13 cellular contexts compared by ENCODE assay signal in genomic region chr6:20126102-20126752, GRCh38.
A peak's percentile ranks its signal among the peaks of the same experiment; 100 is the strongest.
DNase-seq lines count a peak whose midpoint lies in the region; ATAC-seq and TF ChIP-seq lines count a peak whose summit lies in the region.
"Had no signal": no experiment of that assay in that cellular context is flagged by ENCODE, and none has a peak within 500 bp of the region (broad histone marks: within the 10 kb centered on the region; RNA-seq: fewer than 3 reads in every experiment).

No MANE protein-coding gene starts in this region.

- no peaks in the 10 kb centered on the region for H3K9me2 ChIP-seq in SK-N-SH

- no peak for TF ChIP-seq EP300 in SK-N-SH (IDR thresholded peaks at IDR 0.05; ENCODE audit: borderline replicate concordance in 1 of 2, low read depth in 1 of 2, low read length in 1 of 2)
- no peak for TF ChIP-seq EP300 in transverse colon (IDR thresholded peaks at IDR 0.05; ENCODE audit: low read depth)

- 0 out of 2 replicates have a peak overlapping the region, but pooled peaks have one; percentile 39 for H2AFZ ChIP-seq in SK-N-SH (ENCODE audit: low read depth)

- POLR2A ChIA-PET in SK-N-SH (lab: Yijun Ruan, JAX) (no interaction called here), Panc1 (lab: Charles Lee) (no interaction called here)
- POLR2A ChIA-PET in CD8-positive, alpha-beta T cell (lab: Charles Lee) = interaction anchor here (1.7 kb wide), 1 partner anchor 86 kb away, joined by 4 read pairs; the partner anchor contains the start of gene MBOAT1

- CTCF ChIA-PET in SK-N-SH (lab: Yijun Ruan, JAX) (interaction anchor here (0.7 to 10.2 kb wide), 32 partner anchors 8 to 1529 kb away, joined by 3 to 123 read pairs (median 6); no protein-coding TSS in a partner anchor), Panc1 (lab: Charles Lee) (interaction anchor here (0.9 to 1.8 kb wide), 4 partner anchors 14 to 40 kb away, joined by 3 to 8 read pairs (median 4); no protein-coding TSS in a partner anchor)
- CTCF ChIA-PET in CD8-positive, alpha-beta T cell (lab: Charles Lee) = interaction anchor here (0.6 to 4.0 kb wide), 24 partner anchors 8 to 1530 kb away, joined by 3 to 21 read pairs (median 4); no protein-coding TSS in a partner anchor

- H3K36me3 ChIP-seq in SK-N-SH (replicated peaks in 1 of 2; ENCODE audit: control insufficient read depth in 1 of 2, insufficient read depth in 2 of 2, low read length in 1 of 2) (no peaks in the 10 kb centered on the region), Panc1 (ENCODE audit: control insufficient read depth, insufficient read depth, low read length) (no peaks in the 10 kb centered on the region), transverse colon (peaks cover 0 to 4% (median 0%) of the 10 kb centered on the region in 4 donors)
- no peaks in the 10 kb centered on the region for H3K36me3 ChIP-seq in CD8-positive, alpha-beta T cell (ENCODE audit: insufficient read depth, low read length)

- WGBS in SK-N-SH (ENCODE audit: low lambda C conversion rate) = 68% methylated on average over 3 of the region's 3 CpGs
- WGBS in transverse colon (ENCODE audit: low coverage in 1 of 2), 2 donors = 66 to 69% methylated on average over 3 of the region's 3 CpGs

- ATAC-seq in SK-N-SH treated with all-trans-retinoic acid at 6 μM for 48 hours (no peak), Panc1 (no peak)
- no peak for ATAC-seq in CD8-positive, alpha-beta T cell

- H3K27ac ChIP-seq in SK-N-SH (ENCODE audit: low read depth in 2 of 2, low read length in 1 of 2) = no peak overlapping the region
- no peak overlapping the region for H3K27ac ChIP-seq in Panc1 (ENCODE audit: low read length)
- H3K27ac ChIP-seq in transverse colon = peak overlapping the region; percentile 73 to 85 (median 81)
- no peak overlapping the region for H3K27ac ChIP-seq in CD8-positive, alpha-beta T cell (ENCODE audit: low read depth, low read length)

- in situ Hi-C loops in Panc1 (cut with HindIII; ENCODE audit: low pct_unique_long_range_greater_than_20kb, low sequenced_read_pairs) = no loop called here
- in situ Hi-C loops in transverse colon (cut with MboI; ENCODE audit: low pct_ligation_motif_present in 1 of 4, low pct_unique_long_range_greater_than_20kb in 1 of 4, low sequenced_read_pairs in 3 of 4) = no loop called here

- H3K4me1 ChIP-seq in SK-N-SH (ENCODE audit: control insufficient read depth in 1 of 2, insufficient read depth in 2 of 2, low read depth in 1 of 2, low read length in 1 of 2) = peaks cover 0 to 6% of the 10 kb centered on the region in 2 experiments; a peak in 2 of 4 replicates
- no peaks in the 10 kb centered on the region for H3K4me1 ChIP-seq in Panc1 (ENCODE audit: control insufficient read depth, insufficient read depth, low read length)
- peaks cover 5 to 37% (median 26%) of the 10 kb centered on the region in 4 donors for H3K4me1 ChIP-seq in transverse colon
- no peaks in the 10 kb centered on the region for H3K4me1 ChIP-seq in CD8-positive, alpha-beta T cell (ENCODE audit: insufficient read depth, low read length)

- no peaks in the 10 kb centered on the region for H3K27me3 ChIP-seq in SK-N-SH (ENCODE audit: insufficient read depth)
- H3K27me3 ChIP-seq in Panc1 (ENCODE audit: control insufficient read depth, insufficient read depth, low read length) = no peaks in the 10 kb centered on the region
- no peaks in the 10 kb centered on the region for H3K27me3 ChIP-seq in transverse colon
- no peaks in the 10 kb centered on the region for H3K27me3 ChIP-seq in CD8-positive, alpha-beta T cell (ENCODE audit: insufficient read depth, low read length)

- H3K9ac ChIP-seq in SK-N-SH = no peak overlapping the region

- H3K9me3 Mint-ChIP-seq in nephron = no peaks in the 10 kb centered on the region
- H3K9me3 Mint-ChIP-seq in CD8-positive, alpha-beta T cell = no peaks in the 10 kb centered on the region
- H3K9me3 Mint-ChIP-seq: activated B cell treated with CpG ODN at 0.5 μM for 24 hours; activated naive CD8-positive, alpha-beta T cell treated with anti-CD3 and anti-CD28 coated beads, Interleukin-2, amount 10 ng/mL, durations not matched to agents 7 days and 5 days; CD14-positive monocyte had no signal

- H3K4me1 Mint-ChIP-seq in nephron = peaks cover 54% of the 10 kb centered on the region
- peaks cover 3% of the 10 kb centered on the region for H3K4me1 Mint-ChIP-seq in CD8-positive, alpha-beta T cell (ENCODE audit: low read depth)
- H3K4me1 Mint-ChIP-seq: activated B cell treated with CpG ODN at 0.5 μM for 24 hours had no signal

- H3K4me2 ChIP-seq in SK-N-SH = no peak overlapping the region

- DNase-seq in SK-N-SH = no peak
- no peak for DNase-seq in Panc1 (ENCODE audit: low read depth, low spot score)
- no peak for DNase-seq in transverse colon
- no peak for DNase-seq in CD8-positive, alpha-beta T cell
- no peak for DNase-seq in activated CD4-positive, CD25-positive, alpha-beta regulatory T cell (lab: John Stamatoyannopoulos, UW)
- no peak for DNase-seq in anterior cingulate cortex (lab: John Stamatoyannopoulos, UW)

- peaks cover 33% of the 10 kb centered on the region for H3K36me3 Mint-ChIP-seq in nephron (ENCODE audit: low read depth)
- peaks cover 22% of the 10 kb centered on the region for H3K36me3 Mint-ChIP-seq in CD8-positive, alpha-beta T cell

- no peaks in the 10 kb centered on the region for H3F3A ChIP-seq in SK-N-SH (replicated peaks; ENCODE audit: insufficient read depth)

- no peaks in the 10 kb centered on the region for H4K20me1 ChIP-seq in SK-N-SH (ENCODE audit: insufficient read depth)

- no peaks in the 10 kb centered on the region for H3K79me2 ChIP-seq in SK-N-SH (ENCODE audit: insufficient read depth)

- peak overlapping the region; percentile 61 to 64 (median 62) for H3K27ac Mint-ChIP-seq in nephron
- no peak overlapping the region for H3K27ac Mint-ChIP-seq in CD8-positive, alpha-beta T cell
- H3K27ac Mint-ChIP-seq: activated B cell treated with CpG ODN at 0.5 μM for 24 hours; activated CD8-positive, alpha-beta T cell treated with anti-CD3 and anti-CD28 coated beads, Interleukin-2, amount 10 ng/mL, durations not matched to agents 7 days and 5 days; activated naive CD8-positive, alpha-beta T cell treated with anti-CD3 and anti-CD28 coated beads, Interleukin-2, amount 10 ng/mL, durations not matched to agents 7 days and 5 days had no signal

- BruUV-seq in Panc1 (replicated peaks; lab: Mats Ljungman, UMichigan) = no TSS peak

- no peak for TF ChIP-seq POLR2A in transverse colon (IDR thresholded peaks at IDR 0.05)

- H3K4me3 ChIP-seq in SK-N-SH (ENCODE audit: low read depth in 2 of 2, low read length in 1 of 2) (no peak overlapping the region), Panc1 (ENCODE audit: low read depth in 2 of 2, low read length in 2 of 2) (no peak overlapping the region), transverse colon (no peak overlapping the region)
- no peak overlapping the region for H3K4me3 ChIP-seq in CD8-positive, alpha-beta T cell (ENCODE audit: low read depth, low read length)
- H3K4me3 ChIP-seq: skin epidermis had no signal

- no peak for TF ChIP-seq RAD21 in SK-N-SH (IDR thresholded peaks at IDR 0.05; ENCODE audit: low read length)

- H3K9me3 ChIP-seq in SK-N-SH (no peaks in the 10 kb centered on the region), Panc1 (ENCODE audit: control insufficient read depth, insufficient read depth, low read depth, low read length) (no peaks in the 10 kb centered on the region), transverse colon (no peaks in the 10 kb centered on the region)
- H3K9me3 ChIP-seq in CD8-positive, alpha-beta T cell (ENCODE audit: low read length) = no peaks in the 10 kb centered on the region

- H3K27me3 Mint-ChIP-seq in nephron (ENCODE audit: low read depth) = no peaks in the 10 kb centered on the region
- no peaks in the 10 kb centered on the region for H3K27me3 Mint-ChIP-seq in CD8-positive, alpha-beta T cell (ENCODE audit: low read depth)
- H3K27me3 Mint-ChIP-seq: activated B cell treated with CpG ODN at 0.5 μM for 24 hours; activated naive CD8-positive, alpha-beta T cell treated with anti-CD3 and anti-CD28 coated beads, Interleukin-2, amount 10 ng/mL, durations not matched to agents 7 days and 5 days had no signal

- no peak overlapping the region for H3K4me3 Mint-ChIP-seq in nephron
- H3K4me3 Mint-ChIP-seq in CD8-positive, alpha-beta T cell = no peak overlapping the region
- H3K4me3 Mint-ChIP-seq: activated B cell treated with CpG ODN at 0.5 μM for 24 hours; activated CD8-positive, alpha-beta T cell treated with anti-CD3 and anti-CD28 coated beads, Interleukin-2, amount 10 ng/mL, durations not matched to agents 7 days and 5 days; activated naive CD8-positive, alpha-beta T cell treated with anti-CD3 and anti-CD28 coated beads, Interleukin-2, amount 10 ng/mL, durations not matched to agents 7 days and 5 days; CD14-positive monocyte had no signal

- intact Hi-C loops in Panc1 (cut with micrococcal nuclease; ENCODE audit: unreplicated experiment) (loop anchor here (1.0 kb wide), 1 partner anchor 34 kb away; no protein-coding TSS in a partner anchor), transverse colon (cut with DNase I; ENCODE audit: low total_unique reads) (loop anchor here (10.0 kb wide), 1 partner anchor 89 kb away; the partner anchor contains the start of gene MBOAT1)
- intact Hi-C loops in CD8-positive, alpha-beta T cell (cut with DNase I, micrococcal nuclease) = loop anchor here (2.0 to 5.0 kb wide), 3 partner anchors 86 to 1801 kb away; partner anchors contain the start of gene MBOAT1 (in 1 of the 2)

- TF ChIP-seq CTCF in SK-N-SH (IDR thresholded peaks at IDR 0.05) = no peak
- 0 out of 2 replicates have a peak, but pooled peaks have one; percentile 18 for TF ChIP-seq CTCF in Panc1 (IDR thresholded peaks at IDR 0.05)
- TF ChIP-seq CTCF in nephron (IDR thresholded peaks at IDR 0.05; ENCODE audit: unreplicated experiment in 3 of 3) = no peak
- no peak for TF ChIP-seq CTCF in transverse colon (IDR thresholded peaks at IDR 0.05)
- TF ChIP-seq CTCF in CD8-positive, alpha-beta T cell (IDR thresholded peaks at IDR 0.05) = no peak

TF ChIP-seq in SK-N-SH, 30 proteins besides CTCF, POLR2A, EP300 and RAD21 (continues in another document):
- TF ChIP-seq YY1 (IDR thresholded peaks at IDR 0.05; ENCODE audit: low read depth) (no peak), RXRA (IDR thresholded peaks at IDR 0.05; ENCODE audit: borderline replicate concordance, low read depth) (no peak), TCF12 (IDR thresholded peaks at IDR 0.05) (no peak), RFX5 (IDR thresholded peaks at IDR 0.05; ENCODE audit: low read length) (no peak), GATA2 (CRISPR knock-in tag; IDR thresholded peaks at IDR 0.05) (no peak), FOXJ3 (CRISPR knock-in tag; IDR thresholded peaks at IDR 0.05) (no peak)

Comparison
In these comparisons a context has a peak if more than half of its experiments do, and no peak if none do; other contexts are left out.
1. H3K27ac ChIP-seq: peak in transverse colon (4 of 4); none in SK-N-SH (0 of 2), Panc1 (single experiment) and CD8-positive, alpha-beta T cell (single experiment).